ENCODE assay signal across 10 cellular contexts in the genomic region with DNA sequence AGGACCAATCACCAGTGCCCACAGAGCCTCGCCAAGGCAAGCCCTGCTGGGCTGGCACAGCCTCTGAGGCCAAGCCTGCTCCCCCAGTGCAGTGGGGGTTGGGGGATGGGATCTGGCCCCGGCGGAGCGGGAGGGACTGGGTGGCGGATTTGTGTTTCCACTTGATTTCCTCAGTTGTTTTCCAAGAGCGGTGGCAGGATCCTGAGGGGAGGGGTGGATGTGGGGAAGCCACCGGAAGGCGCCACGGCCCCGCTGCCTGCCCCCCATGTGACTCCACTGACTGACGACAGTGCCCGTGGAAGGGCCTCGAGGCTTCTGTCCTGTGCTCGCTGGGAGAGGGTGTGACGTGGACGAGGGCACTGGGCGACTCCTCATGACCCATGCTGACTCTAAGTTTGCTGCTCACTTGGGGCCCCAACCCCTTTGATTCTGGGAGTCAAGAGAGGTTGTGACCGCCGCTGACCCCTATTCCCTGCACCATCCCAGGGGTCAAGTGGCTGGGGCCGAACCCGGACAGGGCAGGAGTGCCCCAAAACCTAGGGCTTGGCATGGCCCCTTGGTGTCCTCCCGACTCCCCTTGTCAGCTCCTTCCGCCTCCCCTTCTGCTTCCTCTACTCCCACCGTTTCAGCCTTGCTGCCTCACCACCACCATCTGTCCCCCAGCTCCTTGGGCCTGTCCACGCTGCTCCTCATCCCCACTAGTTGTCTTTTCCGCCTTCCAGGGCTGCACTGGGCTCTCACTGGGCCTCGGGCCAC. TPM values are rescaled to one million over a fixed set of nuclear protein-coding genes. Genes with fewer than 3 reads are reported as not detected.
DNase-seq lines count a peak whose midpoint lies in the region; ATAC-seq and TF ChIP-seq lines count a peak whose summit lies in the region.
"Had no signal": no experiment of that assay in that cellular context is flagged by ENCODE, and none has a peak within 500 bp of the region (broad histone marks: within the 10 kb centered on the region; RNA-seq: fewer than 3 reads in every experiment).

No MANE protein-coding gene starts in this region.

- no peaks in the 10 kb centered on the region for H3K27me3 ChIP-seq in GM23338 (ENCODE audit: insufficient read depth)
- H3K27me3 ChIP-seq in layer of hippocampus (ENCODE audit: control insufficient read depth, insufficient read depth, low read length) = no peaks in the 10 kb centered on the region

- TF ChIP-seq CTCF in GM23338 (conservative IDR thresholded peaks at IDR 0.05; ENCODE audit: low read depth in 2 of 2) = no peak

- H3K36me3 Mint-ChIP-seq in GM23338 (ENCODE audit: low read depth) = no peaks in the 10 kb centered on the region; the same call in 2 of the 3 replicates
- H3K36me3 Mint-ChIP-seq: naive thymus-derived CD8-positive, alpha-beta T cell had no signal

- H3K79me2 ChIP-seq in GM23338 (replicated peaks; ENCODE audit: insufficient read depth) = no peaks in the 10 kb centered on the region

- H3K27ac Mint-ChIP-seq in GM23338 = peak overlapping the region; percentile 82; the same call in 1 of the 2 replicates
- H3K27ac Mint-ChIP-seq: naive thymus-derived CD8-positive, alpha-beta T cell had no signal

- H3K4me1 ChIP-seq in GM23338 (ENCODE audit: insufficient read depth) = peaks cover 17% of the 10 kb centered on the region; the same call in 1 of the 2 replicates

- H3K27ac ChIP-seq in GM23338 (ENCODE audit: low read depth) (no peak overlapping the region), layer of hippocampus (ENCODE audit: low read depth, low read length) (peak overlapping the region; percentile 99)

- 0 out of 2 replicates have a peak, but pooled peaks cover 3% of the 10 kb centered on the region for H3F3A ChIP-seq in GM23338 (replicated peaks; ENCODE audit: low read depth)

- intact Hi-C loops in sciatic nerve (cut with DNase I) = loop anchor here (5.0 kb wide), 1 partner anchor 46 kb away; no protein-coding TSS in a partner anchor

- H3K27me3 Mint-ChIP-seq in GM23338 (ENCODE audit: insufficient read depth, low read depth, poor library complexity) = peaks cover 26% of the 10 kb centered on the region
- H3K27me3 Mint-ChIP-seq: naive thymus-derived CD8-positive, alpha-beta T cell had no signal

- no peaks in the 10 kb centered on the region for H3K9me3 Mint-ChIP-seq in GM23338
- H3K9me3 Mint-ChIP-seq: naive thymus-derived CD8-positive, alpha-beta T cell had no signal

- no peak for DNase-seq in GM23338 (ENCODE audit: low spot score)
- peak; percentile 46 for DNase-seq in astrocyte of the hippocampus (ENCODE audit: low read depth, low spot score)
- peak; percentile 83 for DNase-seq in sciatic nerve (ENCODE audit: low spot score)
- no peak for DNase-seq in COLO668 (lab: John Stamatoyannopoulos, UW; ENCODE audit: unreplicated experiment)
- DNase-seq in GM03348 (ENCODE audit: low spot score) = no peak
- DNase-seq in activated CD4-positive, alpha-beta T cell treated with anti-CD3 and anti-CD28 coated beads for 48 hours = no peak
- DNase-seq: naive thymus-derived CD8-positive, alpha-beta T cell; stimulated activated CD8-positive, alpha-beta memory T cell treated with anti-CD3 and anti-CD28 coated beads, Interleukin-4, amount 100 ng/mL, for 48 hours had no signal

- no peaks in the 10 kb centered on the region for H3K9me2 ChIP-seq in GM23338 (ENCODE audit: insufficient read depth)

- no peaks in the 10 kb centered on the region for H4K20me1 ChIP-seq in GM23338 (replicated peaks; ENCODE audit: insufficient read depth)

- H3K4me1 Mint-ChIP-seq in GM23338 = peaks cover 28% of the 10 kb centered on the region

- ATAC-seq in GM23338 (no peak; the same call in 2 of the 3 replicates), sciatic nerve (peak; percentile 54), HG03097 (IDR thresholded peaks at IDR 0.05; ENCODE audit: low FRiP score, unreplicated experiment) (no peak)
- ATAC-seq: naive thymus-derived CD8-positive, alpha-beta T cell had no signal

- H3K4me3 Mint-ChIP-seq in GM23338 = peak overlapping the region; percentile 29; the same call in 2 of the 3 replicates
- H3K4me3 Mint-ChIP-seq: naive thymus-derived CD8-positive, alpha-beta T cell had no signal

- H3K4me2 ChIP-seq in GM23338 = peak overlapping the region; percentile 68

- H2AFZ ChIP-seq in GM23338 = peak overlapping the region; percentile 82

- H3K4me3 ChIP-seq in GM23338 = 0 out of 2 replicates have a peak overlapping the region, but pooled peaks have one; percentile 14

- no peaks in the 10 kb centered on the region for H3K36me3 ChIP-seq in GM23338 (ENCODE audit: insufficient read depth)

TF ChIP-seq in GM23338, 12 proteins besides CTCF, POLR2A, EP300 and RAD21 (continues in another document):
- TF ChIP-seq POLR2AphosphoS5 (IDR thresholded peaks at IDR 0.05; ENCODE audit: low read depth) (no peak), ZNF331 (CRISPR knock-in tag; IDR thresholded peaks at IDR 0.05; ENCODE audit: low read depth) (no peak), CREB1 (CRISPR knock-in tag; IDR thresholded peaks at IDR 0.05; ENCODE audit: low read depth) (no peak), NANOG (IDR thresholded peaks at IDR 0.05; ENCODE audit: borderline replicate concordance) (no peak), EZH2 (IDR thresholded peaks at IDR 0.05; ENCODE audit: low read depth, unreplicated experiment) (no peak)
- TF ChIP-seq, protein P1, sequence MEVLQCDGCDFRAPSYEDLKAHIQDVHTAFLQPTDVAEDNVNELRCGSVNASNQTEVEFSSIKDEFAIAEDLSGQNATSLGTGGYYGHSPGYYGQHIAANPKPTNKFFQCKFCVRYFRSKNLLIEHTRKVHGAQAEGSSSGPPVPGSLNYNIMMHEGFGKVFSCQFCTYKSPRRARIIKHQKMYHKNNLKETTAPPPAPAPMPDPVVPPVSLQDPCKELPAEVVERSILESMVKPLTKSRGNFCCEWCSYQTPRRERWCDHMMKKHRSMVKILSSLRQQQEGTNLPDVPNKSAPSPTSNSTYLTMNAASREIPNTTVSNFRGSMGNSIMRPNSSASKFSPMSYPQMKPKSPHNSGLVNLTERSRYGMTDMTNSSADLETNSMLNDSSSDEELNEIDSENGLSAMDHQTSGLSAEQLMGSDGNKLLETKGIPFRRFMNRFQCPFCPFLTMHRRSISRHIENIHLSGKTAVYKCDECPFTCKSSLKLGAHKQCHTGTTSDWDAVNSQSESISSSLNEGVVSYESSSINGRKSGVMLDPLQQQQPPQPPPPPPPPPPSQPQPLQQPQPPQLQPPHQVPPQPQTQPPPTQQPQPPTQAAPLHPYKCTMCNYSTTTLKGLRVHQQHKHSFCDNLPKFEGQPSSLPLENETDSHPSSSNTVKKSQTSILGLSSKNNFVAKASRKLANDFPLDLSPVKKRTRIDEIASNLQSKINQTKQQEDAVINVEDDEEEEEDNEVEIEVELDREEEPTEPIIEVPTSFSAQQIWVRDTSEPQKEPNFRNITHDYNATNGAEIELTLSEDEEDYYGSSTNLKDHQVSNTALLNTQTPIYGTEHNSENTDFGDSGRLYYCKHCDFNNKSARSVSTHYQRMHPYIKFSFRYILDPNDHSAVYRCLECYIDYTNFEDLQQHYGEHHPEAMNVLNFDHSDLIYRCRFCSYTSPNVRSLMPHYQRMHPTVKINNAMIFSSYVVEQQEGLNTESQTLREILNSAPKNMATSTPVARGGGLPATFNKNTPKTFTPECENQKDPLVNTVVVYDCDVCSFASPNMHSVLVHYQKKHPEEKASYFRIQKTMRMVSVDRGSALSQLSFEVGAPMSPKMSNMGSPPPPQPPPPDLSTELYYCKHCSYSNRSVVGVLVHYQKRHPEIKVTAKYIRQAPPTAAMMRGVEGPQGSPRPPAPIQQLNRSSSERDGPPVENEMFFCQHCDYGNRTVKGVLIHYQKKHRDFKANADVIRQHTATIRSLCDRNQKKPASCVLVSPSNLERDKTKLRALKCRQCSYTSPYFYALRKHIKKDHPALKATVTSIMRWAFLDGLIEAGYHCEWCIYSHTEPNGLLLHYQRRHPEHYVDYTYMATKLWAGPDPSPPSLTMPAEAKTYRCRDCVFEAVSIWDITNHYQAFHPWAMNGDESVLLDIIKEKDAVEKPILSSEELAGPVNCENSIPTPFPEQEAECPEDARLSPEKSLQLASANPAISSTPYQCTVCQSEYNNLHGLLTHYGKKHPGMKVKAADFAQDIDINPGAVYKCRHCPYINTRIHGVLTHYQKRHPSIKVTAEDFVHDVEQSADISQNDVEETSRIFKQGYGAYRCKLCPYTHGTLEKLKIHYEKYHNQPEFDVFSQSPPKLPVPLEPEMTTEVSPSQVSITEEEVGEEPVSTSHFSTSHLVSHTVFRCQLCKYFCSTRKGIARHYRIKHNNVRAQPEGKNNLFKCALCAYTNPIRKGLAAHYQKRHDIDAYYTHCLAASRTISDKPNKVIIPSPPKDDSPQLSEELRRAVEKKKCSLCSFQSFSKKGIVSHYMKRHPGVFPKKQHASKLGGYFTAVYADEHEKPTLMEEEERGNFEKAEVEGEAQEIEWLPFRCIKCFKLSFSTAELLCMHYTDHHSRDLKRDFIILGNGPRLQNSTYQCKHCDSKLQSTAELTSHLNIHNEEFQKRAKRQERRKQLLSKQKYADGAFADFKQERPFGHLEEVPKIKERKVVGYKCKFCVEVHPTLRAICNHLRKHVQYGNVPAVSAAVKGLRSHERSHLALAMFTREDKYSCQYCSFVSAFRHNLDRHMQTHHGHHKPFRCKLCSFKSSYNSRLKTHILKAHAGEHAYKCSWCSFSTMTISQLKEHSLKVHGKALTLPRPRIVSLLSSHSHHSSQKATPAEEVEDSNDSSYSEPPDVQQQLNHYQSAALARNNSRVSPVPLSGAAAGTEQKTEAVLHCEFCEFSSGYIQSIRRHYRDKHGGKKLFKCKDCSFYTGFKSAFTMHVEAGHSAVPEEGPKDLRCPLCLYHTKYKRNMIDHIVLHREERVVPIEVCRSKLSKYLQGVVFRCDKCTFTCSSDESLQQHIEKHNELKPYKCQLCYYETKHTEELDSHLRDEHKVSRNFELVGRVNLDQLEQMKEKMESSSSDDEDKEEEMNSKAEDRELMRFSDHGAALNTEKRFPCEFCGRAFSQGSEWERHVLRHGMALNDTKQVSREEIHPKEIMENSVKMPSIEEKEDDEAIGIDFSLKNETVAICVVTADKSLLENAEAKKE (CRISPR knock-in tag; IDR thresholded peaks at IDR 0.05) = no peak

RNA-seq across cellular contexts. Expression of a gene that starts 23.5 kb away (rescaled TPM):
- total RNA-seq in GM23338 (2014; rRNA removed; shearing (Covaris generic)) = 28.3 and 36.2 TPM in 2 replicates
- polyA plus RNA-seq in GM23338 (2016; fragmentation: Nextera tagmentation; extraction: Ambion mirVana) = 14.0 and 15.9 TPM in 2 replicates
- total RNA-seq in sciatic nerve = 28.7 TPM

RNA-seq across cellular contexts. Expression of a gene that starts 49.3 kb away (rescaled TPM):
- total RNA-seq in GM23338 (2014; rRNA removed; shearing (Covaris generic)) = 2.1 and 2.3 TPM in 2 replicates
- 1.1 and 1.3 TPM in 2 replicates for polyA plus RNA-seq in GM23338 (2016; fragmentation: Nextera tagmentation; extraction: Ambion mirVana)
- total RNA-seq in sciatic nerve = 179 TPM
- total RNA-seq: naive thymus-derived CD8-positive, alpha-beta T cell had no signal
- polyA plus RNA-seq: naive thymus-derived CD8-positive, alpha-beta T cell had no signal

RNA-seq across cellular contexts. Expression of a gene that starts 50.3 kb away (rescaled TPM):
- 0.66 and 1.0 TPM in 2 replicates for total RNA-seq in GM23338 (2014; rRNA removed; shearing (Covaris generic))
- 0.52 and 0.56 TPM in 2 replicates for polyA plus RNA-seq in GM23338 (2016; fragmentation: Nextera tagmentation; extraction: Ambion mirVana)
- total RNA-seq in sciatic nerve = 1.7 TPM
- total RNA-seq: naive thymus-derived CD8-positive, alpha-beta T cell had no signal
- polyA plus RNA-seq: naive thymus-derived CD8-positive, alpha-beta T cell had no signal

Comparison
In these comparisons a context has a peak if more than half of its experiments do, and no peak if none do; other contexts are left out.
1. DNase-seq: peak in astrocyte of the hippocampus (single experiment) and sciatic nerve (single experiment); none in GM23338 (single experiment), COLO668 (single experiment), GM03348 (single experiment) and activated CD4-positive, alpha-beta T cell treated with anti-CD3 and anti-CD28 coated beads for 48 hours (single experiment).
2. RNA of a gene that starts 49.3 kb away (total RNA-seq): 179 TPM in sciatic nerve (single experiment); 2.1 to 2.3 TPM in GM23338; every median in the first group is over 10 times any median in the second.